ENCODE assay signal across 1 cellular context in the genomic region with DNA sequence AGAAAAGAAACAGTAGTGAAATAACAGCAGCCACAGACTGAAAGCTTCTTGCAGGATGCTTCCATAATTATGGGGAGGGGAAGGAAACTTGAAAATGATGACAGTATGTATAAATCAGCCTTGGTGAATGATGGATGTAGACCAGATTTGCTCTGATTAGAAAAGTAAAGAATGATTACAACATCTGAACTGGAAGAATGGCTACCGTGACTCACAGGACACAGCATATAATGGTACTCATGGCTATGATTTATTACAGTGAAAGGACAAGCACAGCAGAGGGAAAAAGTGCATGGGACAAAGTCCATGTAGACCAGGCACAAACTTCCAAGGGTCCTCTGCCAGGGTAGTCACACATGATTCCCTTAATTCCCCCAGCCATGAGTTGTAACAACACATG.
TF ChIP-seq lines count a peak whose summit lies in the region.

No MANE protein-coding gene starts in this region.

TF ChIP-seq in K562, 482 proteins besides CTCF, POLR2A, EP300 and RAD21 (continued from another document):
- TF ChIP-seq ASH1L (IDR thresholded peaks at IDR 0.05; ENCODE audit: borderline replicate concordance, low read depth, partially characterized antibody) (no peak), MEIS2 (IDR thresholded peaks at IDR 0.05; ENCODE audit: partially characterized antibody) (peak; percentile 50), GATA2 (CRISPR knock-in tag; IDR thresholded peaks at IDR 0.05) (no peak)
